1 cellular context compared by ENCODE assay signal in genomic region chr3:188139466-188139865, GRCh38.
TF ChIP-seq lines count a peak whose summit lies in the region.

No MANE protein-coding gene starts in this region.

TF ChIP-seq in H1, 55 proteins besides CTCF, POLR2A, EP300 and RAD21 (continued from another document):
- TF ChIP-seq NANOG (IDR thresholded peaks at IDR 0.05; ENCODE audit: insufficient read depth, low read depth, low read length, poor library complexity, severe bottlenecking) = no peak
- no peak for TF ChIP-seq CHD2 (IDR thresholded peaks at IDR 0.05; ENCODE audit: low read length)
- no peak for TF ChIP-seq TCF12 (IDR thresholded peaks at IDR 0.05; ENCODE audit: low read depth, low read length)
- no peak for TF ChIP-seq CEBPB (IDR thresholded peaks at IDR 0.05; ENCODE audit: low read depth, low read length)
- no peak for TF ChIP-seq POLR2AphosphoS5 (IDR thresholded peaks at IDR 0.05; ENCODE audit: low read depth, low read length)
- no peak for TF ChIP-seq RNF2 (IDR thresholded peaks at IDR 0.05; ENCODE audit: borderline replicate concordance, low read depth, low read length, missing control alignments, poor library complexity, severe bottlenecking)
- TF ChIP-seq SIX5 (IDR thresholded peaks at IDR 0.05; ENCODE audit: low read depth, low read length) = no peak
- TF ChIP-seq RBBP5 (IDR thresholded peaks at IDR 0.05; ENCODE audit: borderline replicate concordance, low read depth, low read length) = no peak
- no peak for TF ChIP-seq BACH1 (IDR thresholded peaks at IDR 0.05; ENCODE audit: low read length)
- TF ChIP-seq KDM4A (IDR thresholded peaks at IDR 0.05; ENCODE audit: low read depth, low read length, severe bottlenecking) = no peak
